ENCODE assay signal across 8 cellular contexts in genomic region chr18:32019251-32019943, GRCh38. TPM values are rescaled to one million over a fixed set of nuclear protein-coding genes. Genes with fewer than 3 reads are reported as not detected.
DNase-seq lines count a peak whose midpoint lies in the region; ATAC-seq and TF ChIP-seq lines count a peak whose summit lies in the region.

No MANE protein-coding gene starts in this region.

- H3K4me3 ChIP-seq in dorsolateral prefrontal cortex, result peak overlapping the region; percentile 57 to 89 (median 74)
- peak overlapping the region; percentile 93 for H3K4me3 ChIP-seq in lung

- no peaks in the 10 kb centered on the region for H3K36me3 ChIP-seq in lung (ENCODE audit: control insufficient read depth in 2 of 2, insufficient read depth in 2 of 2, low read length in 2 of 2)

- WGBS in lung, 2 donors, result 1% methylated on average over 31 of the region's 31 CpGs

- intact Hi-C loops in dorsolateral prefrontal cortex (cut with DNase I), result loop anchor here (1.0 to 2.0 kb wide), 2 partner anchors 73 to 76 kb away; partner anchors contain the start of gene TRAPPC8 (in 1 of the 2)

- DNase-seq in NCI-H82 (lab: John Stamatoyannopoulos, UW), result peak; percentile 58
- DNase-seq in NCI-H82 treated with DMSO at 0.1 percent for 48 hours (lab: John Stamatoyannopoulos, UW; ENCODE audit: unreplicated experiment), result no peak
- peak; percentile 30 for DNase-seq in NCI-H1105 (lab: John Stamatoyannopoulos, UW)
- peak; percentile 29 to 37 for DNase-seq in activated CD4-positive, alpha-beta T cell treated with anti-CD3 and anti-CD28 coated beads, Interleukin-2, amount 50 U/mL, for 4 hours
- DNase-seq in dorsolateral prefrontal cortex, result peak in 9 of 10 donors; percentile 7 to 66 (median 47)
- peak; percentile 42 for DNase-seq in lung (ENCODE audit: low spot score)
- DNase-seq in stimulated activated CD8-positive, alpha-beta memory T cell treated with anti-CD3 and anti-CD28 coated beads, Interleukin-12 subunit alpha, Interleukin-12 subunit beta, amount 100 ng/mL, for 1 hour (ENCODE audit: low read depth), result peak; percentile 25
- no peak for DNase-seq in cortex of kidney (lab: John Stamatoyannopoulos, UW)

- H3K4me1 ChIP-seq in lung (ENCODE audit: control insufficient read depth in 2 of 2, insufficient read depth in 2 of 2, low read length in 2 of 2), result no peaks in the 10 kb centered on the region

- H3K9me3 ChIP-seq in lung (ENCODE audit: control insufficient read depth in 2 of 2, insufficient read depth in 1 of 2, low read length in 1 of 2), result no peaks in the 10 kb centered on the region

- peak; percentile 47 for ATAC-seq in lung (ENCODE audit: insufficient read depth, low FRiP score)

- TF ChIP-seq CTCF in dorsolateral prefrontal cortex (IDR thresholded peaks at IDR 0.05 in 54 of 56, conservative IDR thresholded peaks at IDR 0.05 in 2 of 56; ENCODE audit: low read depth in 1 of 56, partially characterized antibody in 56 of 56) (peak in 1 of 56 donors; percentile 2), lung (IDR thresholded peaks at IDR 0.05; ENCODE audit: control extremely low read depth, extremely low read depth) (no peak)

- H3K27me3 ChIP-seq in dorsolateral prefrontal cortex, result no peaks in the 10 kb centered on the region
- no peaks in the 10 kb centered on the region for H3K27me3 ChIP-seq in lung (ENCODE audit: control insufficient read depth, insufficient read depth)

- H3K27ac ChIP-seq in dorsolateral prefrontal cortex (peak overlapping the region; percentile 29 to 96 (median 91)), lung (ENCODE audit: low read depth in 1 of 2, low read length in 1 of 2) (peak overlapping the region; percentile 67 to 97)

RNA-seq across cellular contexts. Expression of gene RNF125, which starts 0.8 kb away (rescaled TPM):
- 10 to 100 TPM in 4 of 120 experiments, 1 to 10 TPM in 114, under 1 TPM in 2; 0.69 to 14.6 (median 3.8) TPM for total RNA-seq in dorsolateral prefrontal cortex
- 1 to 10 TPM; 4.8 to 9.2 TPM for total RNA-seq in lung
- polyA plus RNA-seq in lung, result 1 to 10 TPM; 1.4 to 1.8 TPM

Comparison
In these comparisons a context has a peak if more than half of its experiments do, and no peak if none do; other contexts are left out.
1. DNase-seq: peak in NCI-H82 (single experiment), NCI-H1105 (single experiment), activated CD4-positive, alpha-beta T cell treated with anti-CD3 and anti-CD28 coated beads, Interleukin-2, amount 50 U/mL, for 4 hours (2 of 2), dorsolateral prefrontal cortex (9 of 10), lung (single experiment) and stimulated activated CD8-positive, alpha-beta memory T cell treated with anti-CD3 and anti-CD28 coated beads, Interleukin-12 subunit alpha, Interleukin-12 subunit beta, amount 100 ng/mL, for 1 hour (single experiment); none in NCI-H82 treated with DMSO at 0.1 percent for 48 hours (single experiment) and cortex of kidney (single experiment).